1 cellular context compared by ENCODE assay signal in genomic region chr2:203016716-203017115, GRCh38.
TF ChIP-seq lines count a peak whose summit lies in the region.

No MANE protein-coding gene starts in this region.

TF ChIP-seq in GM23338, 12 proteins besides CTCF, POLR2A, EP300 and RAD21 (continued from another document):
- TF ChIP-seq ZNF462 (CRISPR knock-in tag; IDR thresholded peaks at IDR 0.05), result no peak
- TF ChIP-seq ZNF114 (CRISPR knock-in tag; IDR thresholded peaks at IDR 0.05), result no peak
- TF ChIP-seq REST (IDR thresholded peaks at IDR 0.05; ENCODE audit: unreplicated experiment), result no peak
- no peak for TF ChIP-seq POLR2AphosphoS5 (IDR thresholded peaks at IDR 0.05; ENCODE audit: low read depth)
- no peak for TF ChIP-seq CREB1 (CRISPR knock-in tag; IDR thresholded peaks at IDR 0.05; ENCODE audit: low read depth)
- TF ChIP-seq ZNF331 (CRISPR knock-in tag; IDR thresholded peaks at IDR 0.05; ENCODE audit: low read depth), result no peak
- no peak for TF ChIP-seq NANOG (IDR thresholded peaks at IDR 0.05; ENCODE audit: borderline replicate concordance)
- TF ChIP-seq STAT1 (IDR thresholded peaks at IDR 0.05; ENCODE audit: unreplicated experiment), result no peak
- TF ChIP-seq EZH2 (IDR thresholded peaks at IDR 0.05; ENCODE audit: low read depth, unreplicated experiment), result no peak
- no peak for TF ChIP-seq ETS1 (IDR thresholded peaks at IDR 0.05)
- TF ChIP-seq EZH2phosphoT487 (IDR thresholded peaks at IDR 0.05; ENCODE audit: unreplicated experiment), result no peak
